12 cellular contexts compared by ENCODE assay signal in genomic region chr19:6103217-6103644, GRCh38. TPM values are rescaled to one million over a fixed set of nuclear protein-coding genes. Genes with fewer than 3 reads are reported as not detected.
DNase-seq lines count a peak whose midpoint lies in the region; ATAC-seq and TF ChIP-seq lines count a peak whose summit lies in the region.
"Had no signal": no experiment of that assay in that cellular context is flagged by ENCODE, and none has a peak within 500 bp of the region (broad histone marks: within the 10 kb centered on the region; RNA-seq: fewer than 3 reads in every experiment).

No MANE protein-coding gene starts in this region.

- no peak overlapping the region for H2BK12ac ChIP-seq in trophoblast cell (ENCODE audit: low read length)

- H3K23ac ChIP-seq in trophoblast cell (ENCODE audit: low read length), result no peak overlapping the region

- H3K27ac Mint-ChIP-seq in stimulated activated naive CD8-positive, alpha-beta T cell treated with anti-CD3 and anti-CD28 coated beads, Interleukin-15, amount 100 ng/mL, for 72 hours, result no peak overlapping the region
- H3K27ac Mint-ChIP-seq: CD4-positive, CD25-positive, alpha-beta regulatory T cell had no signal

- H3K18ac ChIP-seq in trophoblast cell (ENCODE audit: low read length), result no peak overlapping the region

- H3K79me2 ChIP-seq in SK-N-SH (ENCODE audit: insufficient read depth), result peaks cover 87% of the 10 kb centered on the region
- H3K79me2 ChIP-seq in trophoblast cell (ENCODE audit: control insufficient read depth, insufficient read depth, low read length, poor library complexity), result no peaks in the 10 kb centered on the region

- peaks cover 34% of the 10 kb centered on the region for H3F3A ChIP-seq in SK-N-SH (replicated peaks; ENCODE audit: insufficient read depth)

- H2BK120ac ChIP-seq in trophoblast cell (ENCODE audit: insufficient read depth, low read length, poor library complexity), result no peak overlapping the region

- peak in 1 of 2 experiments; percentile 67; a peak in 1 of 4 replicates for TF ChIP-seq EP300 in SK-N-SH (IDR thresholded peaks at IDR 0.05; ENCODE audit: borderline replicate concordance in 1 of 2, low read depth in 1 of 2, low read length in 1 of 2)

- no peaks in the 10 kb centered on the region for H3K27me3 ChIP-seq in SK-N-SH (ENCODE audit: insufficient read depth)
- no peaks in the 10 kb centered on the region for H3K27me3 ChIP-seq in trophoblast cell (ENCODE audit: insufficient read depth, low read length)

- H3K4me2 ChIP-seq in SK-N-SH (peak overlapping the region; percentile 48), trophoblast cell (ENCODE audit: low read length) (no peak overlapping the region)

- H3K4me1 Mint-ChIP-seq in stimulated activated naive CD8-positive, alpha-beta T cell treated with anti-CD3 and anti-CD28 coated beads, Interleukin-15, amount 100 ng/mL, for 72 hours, result peaks cover 13% of the 10 kb centered on the region

- 0% methylated on average over 2 of the region's 3 CpGs for WGBS in SK-N-SH (ENCODE audit: low lambda C conversion rate)
- WGBS in trophoblast cell (ENCODE audit: extremely low coverage, insufficient coverage, insufficient read length), result no CpG with 5 or more reads among the region's 3 CpGs

- H2AK5ac ChIP-seq in trophoblast cell (ENCODE audit: low read length), result no peak overlapping the region

- H3K14ac ChIP-seq in trophoblast cell (ENCODE audit: low read length), result no peak overlapping the region

- TF ChIP-seq RAD21 in SK-N-SH (IDR thresholded peaks at IDR 0.05; ENCODE audit: low read length), result no peak

- H3K4me3 Mint-ChIP-seq in stimulated activated naive CD8-positive, alpha-beta T cell treated with anti-CD3 and anti-CD28 coated beads, Interleukin-15, amount 100 ng/mL, for 72 hours, result no peak overlapping the region
- H3K4me3 Mint-ChIP-seq: CD4-positive, CD25-positive, alpha-beta regulatory T cell had no signal

- no peak overlapping the region for H3K4me3 ChIP-seq in AG09309 (ENCODE audit: control insufficient read depth, low read depth, low read length)
- no peak overlapping the region for H3K4me3 ChIP-seq in SK-N-SH (ENCODE audit: low read depth in 2 of 2, low read length in 1 of 2)
- H3K4me3 ChIP-seq in fibroblast of the aortic adventitia (ENCODE audit: low read depth, low read length), result no peak overlapping the region
- no peak overlapping the region for H3K4me3 ChIP-seq in trophoblast cell (ENCODE audit: low read depth, low read length)

- no peak overlapping the region for H4K91ac ChIP-seq in trophoblast cell (ENCODE audit: low read depth, low read length)

- H3K9ac ChIP-seq in SK-N-SH (peak overlapping the region; percentile 60; the same call in 1 of the 2 replicates), trophoblast cell (ENCODE audit: low read length) (no peak overlapping the region)

- no peak overlapping the region for H2AFZ ChIP-seq in SK-N-SH (ENCODE audit: low read depth)
- H2AFZ ChIP-seq in trophoblast cell (ENCODE audit: insufficient read depth, low read length, poor library complexity), result no peak overlapping the region

- TF ChIP-seq CTCF in AG09309 (IDR thresholded peaks at IDR 0.05; ENCODE audit: control insufficient read depth, insufficient read depth, low read depth, low read length, missing control alignments) (no peak), SK-N-SH (IDR thresholded peaks at IDR 0.05) (no peak), fibroblast of the aortic adventitia (IDR thresholded peaks at IDR 0.05; ENCODE audit: insufficient read depth, low read length) (no peak)

- no peak overlapping the region for H3K4ac ChIP-seq in trophoblast cell (ENCODE audit: low read depth, low read length)

- CTCF ChIA-PET in SK-N-SH (lab: Yijun Ruan, JAX), result interaction anchor here (1.5 kb wide), 1 partner anchor 55 kb away, joined by 10 read pairs; no protein-coding TSS in a partner anchor

- H3K9me2 ChIP-seq in SK-N-SH, result no peaks in the 10 kb centered on the region

- H4K20me1 ChIP-seq in SK-N-SH (ENCODE audit: insufficient read depth), result no peaks in the 10 kb centered on the region

- peaks cover 16 to 20% of the 10 kb centered on the region in 2 experiments for H3K4me1 ChIP-seq in SK-N-SH (ENCODE audit: control insufficient read depth in 1 of 2, insufficient read depth in 2 of 2, low read depth in 1 of 2, low read length in 1 of 2)
- no peaks in the 10 kb centered on the region for H3K4me1 ChIP-seq in trophoblast cell (ENCODE audit: control insufficient read depth in 1 of 2, insufficient read depth in 2 of 2, low read length in 2 of 2)

- no peak overlapping the region for H2BK5ac ChIP-seq in trophoblast cell (ENCODE audit: low read depth, low read length, poor library complexity)

- peaks cover 8% of the 10 kb centered on the region in 2 donors for H3K9me3 Mint-ChIP-seq in stimulated activated naive CD8-positive, alpha-beta T cell treated with anti-CD3 and anti-CD28 coated beads, Interleukin-15, amount 100 ng/mL, for 72 hours

- H4K8ac ChIP-seq in trophoblast cell (ENCODE audit: low read depth, low read length), result no peak overlapping the region

- H3K36me3 ChIP-seq in SK-N-SH (replicated peaks in 1 of 2; ENCODE audit: control insufficient read depth in 1 of 2, insufficient read depth in 2 of 2, low read length in 1 of 2) (no peaks in the 10 kb centered on the region), trophoblast cell (ENCODE audit: control insufficient read depth in 1 of 2, insufficient read depth in 2 of 2, low read length in 2 of 2) (no peaks in the 10 kb centered on the region)

- DNase-seq in AG09309 (ENCODE audit: low read depth), result peak; percentile 95
- no peak for DNase-seq in SK-N-SH
- DNase-seq in fibroblast of the aortic adventitia (ENCODE audit: low read depth), result peak; percentile 100
- peak; percentile 32 to 60 for DNase-seq in trophoblast cell
- DNase-seq in stimulated activated naive CD8-positive, alpha-beta T cell treated with anti-CD3 and anti-CD28 coated beads, Interleukin-15, amount 100 ng/mL, for 72 hours, result no peak
- DNase-seq in T-helper 2 cell, result no peak
- DNase-seq: CD4-positive, CD25-positive, alpha-beta regulatory T cell; NCI-H345 had no signal

- ATAC-seq in GM18861 (IDR thresholded peaks at IDR 0.05; ENCODE audit: unreplicated experiment), result no peak
- ATAC-seq in stimulated activated naive CD8-positive, alpha-beta T cell treated with anti-CD3 and anti-CD28 coated beads, Interleukin-15, amount 100 ng/mL, for 72 hours, result no peak
- no peak for ATAC-seq in GM21528 (IDR thresholded peaks at IDR 0.05; ENCODE audit: low FRiP score, unreplicated experiment)

- H3K9me3 ChIP-seq in SK-N-SH (no peaks in the 10 kb centered on the region), trophoblast cell (ENCODE audit: insufficient read depth, low read depth, low read length) (no peaks in the 10 kb centered on the region)

- H3K79me1 ChIP-seq in trophoblast cell (ENCODE audit: low read length), result no peaks in the 10 kb centered on the region

- peak overlapping the region; percentile 67 to 95; a peak in 3 of 4 replicates for H3K27ac ChIP-seq in SK-N-SH (ENCODE audit: low read depth in 2 of 2, low read length in 1 of 2)
- no peak overlapping the region for H3K27ac ChIP-seq in trophoblast cell (ENCODE audit: low read depth, low read length)

- no peak overlapping the region for H4K12ac ChIP-seq in trophoblast cell (ENCODE audit: low read depth, low read length)

- H3K27me3 Mint-ChIP-seq in stimulated activated naive CD8-positive, alpha-beta T cell treated with anti-CD3 and anti-CD28 coated beads, Interleukin-15, amount 100 ng/mL, for 72 hours, result no peaks in the 10 kb centered on the region

- POLR2A ChIA-PET in SK-N-SH (lab: Yijun Ruan, JAX), result no interaction called here

TF ChIP-seq in SK-N-SH, 30 proteins besides CTCF, POLR2A, EP300 and RAD21 (continues in another document):
- TF ChIP-seq NFIC (IDR thresholded peaks at IDR 0.05; ENCODE audit: borderline replicate concordance) (peak; percentile 96), RFX5 (IDR thresholded peaks at IDR 0.05; ENCODE audit: low read length) (no peak), SIN3A (IDR thresholded peaks at IDR 0.05; ENCODE audit: borderline replicate concordance, low read depth, low read length) (0 out of 2 replicates have a peak, but pooled peaks have one; percentile 43), FOSL2 (IDR thresholded peaks at IDR 0.05; ENCODE audit: borderline replicate concordance, low read depth) (peak; percentile 80), RXRA (IDR thresholded peaks at IDR 0.05; ENCODE audit: borderline replicate concordance, low read depth) (peak; percentile 76; the same call in 1 of the 2 replicates), JUND (IDR thresholded peaks at IDR 0.05) (peak; percentile 79), TCF12 (IDR thresholded peaks at IDR 0.05) (peak; percentile 80), ZBTB33 (IDR thresholded peaks at IDR 0.05; ENCODE audit: borderline replicate concordance, low read depth) (0 out of 2 replicates have a peak, but pooled peaks have one; percentile 29)

RNA-seq across cellular contexts. Expression of gene RFX2, which starts 7.1 kb away (rescaled TPM):
- polyA plus RNA-seq in SK-N-SH (2012; rRNA removed), result 10.0 and 12.6 TPM in 2 replicates
- 7.6 and 7.9 TPM in 2 replicates for polyA plus RNA-seq in SK-N-SH (2012; cell fraction: cytosol; rRNA removed)
- polyA plus RNA-seq in SK-N-SH (2012; cell fraction: nucleus; rRNA removed), result 18.3 and 42.2 TPM in 2 replicates
- 10.7 and 14.2 TPM in 2 replicates for total RNA-seq in fibroblast of the aortic adventitia (ENCODE audit: low replicate concordance)
- polyA plus RNA-seq in trophoblast cell (2013), result 2.4 and 2.9 TPM in 2 replicates

RNA-seq across cellular contexts. Expression of gene ACSBG2, which starts 32.2 kb away (rescaled TPM):
- polyA plus RNA-seq in SK-N-SH (2012; rRNA removed), result not detected in 2 replicates
- not detected in 2 replicates for polyA plus RNA-seq in SK-N-SH (2012; cell fraction: cytosol; rRNA removed)
- not detected in 2 replicates for polyA plus RNA-seq in SK-N-SH (2012; cell fraction: nucleus; rRNA removed)
- total RNA-seq in fibroblast of the aortic adventitia (ENCODE audit: low replicate concordance), result 0.18 TPM in 1 of 2 replicates, not detected in the other
- not detected in 2 replicates for polyA plus RNA-seq in trophoblast cell (2013)
- total RNA-seq: CD4-positive, CD25-positive, alpha-beta regulatory T cell; kidney epithelial cell had no signal
- polyA plus RNA-seq: adipose tissue; CD4-positive, CD25-positive, alpha-beta regulatory T cell had no signal

Comparison
In these comparisons a context has a peak if more than half of its experiments do, and no peak if none do; other contexts are left out.
1. DNase-seq: peak in AG09309 (single experiment), fibroblast of the aortic adventitia (single experiment) and trophoblast cell (2 of 2); none in SK-N-SH (single experiment), stimulated activated naive CD8-positive, alpha-beta T cell treated with anti-CD3 and anti-CD28 coated beads, Interleukin-15, amount 100 ng/mL, for 72 hours (0 of 2) and T-helper 2 cell (0 of 5).